Comparison of ENCODE assay signal across 18 cellular contexts in genomic region chr5:54383225-54383624, GRCh38.
DNase-seq lines count a peak whose midpoint lies in the region; ATAC-seq, FAIRE-seq and TF ChIP-seq lines count a peak whose summit lies in the region.
"Had no signal": no experiment of that assay in that cellular context is flagged by ENCODE, and none has a peak within 500 bp of the region (broad histone marks: within the 10 kb centered on the region; RNA-seq: fewer than 3 reads in every experiment).

No MANE protein-coding gene starts in this region.

- TF ChIP-seq CTCF in AG10803 (conservative IDR thresholded peaks at IDR 0.05; ENCODE audit: low read length) (no peak), bronchial epithelial cell (IDR thresholded peaks at IDR 0.05; ENCODE audit: insufficient read depth, low read length, severe bottlenecking) (no peak), left ventricle myocardium inferior (IDR thresholded peaks at IDR 0.05; ENCODE audit: borderline replicate concordance) (no peak)

- in situ Hi-C loops in G401 (cut with HindIII; ENCODE audit: low sequenced_read_pairs), result no loop called here

- no peaks in the 10 kb centered on the region for H3K9me3 ChIP-seq in left ventricle myocardium inferior (replicated peaks)
- H3K9me3 ChIP-seq: HAP-1, thoracic aorta had no signal

- H3K4me3 ChIP-seq in AG10803 (ENCODE audit: low read length), result no peak overlapping the region
- H3K4me3 ChIP-seq in bronchial epithelial cell (ENCODE audit: low read depth, low read length), result no peak overlapping the region
- H3K4me3 ChIP-seq in left ventricle myocardium inferior, result no peak overlapping the region
- H3K4me3 ChIP-seq: HAP-1, thoracic aorta had no signal

- FAIRE-seq in HTR-8/SVneo (lab: Jason Lieb, UNC) (peak; percentile 23), bronchial epithelial cell (lab: Jason Lieb, UNC) (no peak)
- FAIRE-seq: frontal cortex had no signal

- peak; percentile 63 for DNase-seq in AG10803 (ENCODE audit: low read depth)
- DNase-seq in HTR-8/SVneo (ENCODE audit: insufficient read length, low spot score), result no peak
- DNase-seq in bronchial epithelial cell (ENCODE audit: low read depth), result peak; percentile 42
- DNase-seq in left ventricle myocardium inferior, result no peak
- no peak for DNase-seq in effector CD8-positive, alpha-beta T cell (lab: John Stamatoyannopoulos, UW)
- no peak for DNase-seq in G401 (ENCODE audit: low spot score)
- DNase-seq in SK-N-DZ (ENCODE audit: low spot score), result no peak
- DNase-seq: activated CD8-positive, alpha-beta memory T cell treated with anti-CD3 and anti-CD28 coated beads, Interleukin-2, amount 50 U/mL, for 48 hours; activated effector memory CD4-positive, alpha-beta T cell treated with anti-CD3 and anti-CD28 coated beads, Interleukin-2, amount 50 U/mL, for 16 hours; amniotic stem cell; CD4-positive, alpha-beta memory T cell; MM.1S; NCI-H2029; NK-92 treated with Interleukin-12 subunit alpha and Interleukin-12 subunit beta, amount 100 ng/mL, for 24 hours had no signal

- ATAC-seq in GM19395 (IDR thresholded peaks at IDR 0.05; ENCODE audit: unreplicated experiment), result no peak

- H3K27me3 ChIP-seq in bronchial epithelial cell (ENCODE audit: control insufficient read depth, insufficient read depth, low read length), result no peaks in the 10 kb centered on the region
- H3K27me3 ChIP-seq in left ventricle myocardium inferior (ENCODE audit: low read depth), result no peaks in the 10 kb centered on the region

- peaks cover 21% of the 10 kb centered on the region for H3K4me1 ChIP-seq in left ventricle myocardium inferior
- H3K4me1 ChIP-seq: HAP-1 had no signal

- intact Hi-C loops in left ventricle myocardium inferior (cut with micrococcal nuclease), result no loop called here

- no peaks in the 10 kb centered on the region for H3K36me3 ChIP-seq in bronchial epithelial cell (ENCODE audit: control insufficient read depth, insufficient read depth, low read length)
- no peaks in the 10 kb centered on the region for H3K36me3 ChIP-seq in left ventricle myocardium inferior
- H3K36me3 ChIP-seq: HAP-1, thoracic aorta had no signal

- H3K27ac ChIP-seq in left ventricle myocardium inferior (replicated peaks), result peak overlapping the region; percentile 67
- H3K27ac ChIP-seq: thoracic aorta had no signal

Comparison
In these comparisons a context has a peak if more than half of its experiments do, and no peak if none do; other contexts are left out.
1. DNase-seq: peak in AG10803 (single experiment) and bronchial epithelial cell (single experiment); none in HTR-8/SVneo (single experiment), left ventricle myocardium inferior (single experiment), effector CD8-positive, alpha-beta T cell (single experiment), G401 (single experiment) and SK-N-DZ (single experiment).